8 cellular contexts compared by ENCODE assay signal in the genomic region with DNA sequence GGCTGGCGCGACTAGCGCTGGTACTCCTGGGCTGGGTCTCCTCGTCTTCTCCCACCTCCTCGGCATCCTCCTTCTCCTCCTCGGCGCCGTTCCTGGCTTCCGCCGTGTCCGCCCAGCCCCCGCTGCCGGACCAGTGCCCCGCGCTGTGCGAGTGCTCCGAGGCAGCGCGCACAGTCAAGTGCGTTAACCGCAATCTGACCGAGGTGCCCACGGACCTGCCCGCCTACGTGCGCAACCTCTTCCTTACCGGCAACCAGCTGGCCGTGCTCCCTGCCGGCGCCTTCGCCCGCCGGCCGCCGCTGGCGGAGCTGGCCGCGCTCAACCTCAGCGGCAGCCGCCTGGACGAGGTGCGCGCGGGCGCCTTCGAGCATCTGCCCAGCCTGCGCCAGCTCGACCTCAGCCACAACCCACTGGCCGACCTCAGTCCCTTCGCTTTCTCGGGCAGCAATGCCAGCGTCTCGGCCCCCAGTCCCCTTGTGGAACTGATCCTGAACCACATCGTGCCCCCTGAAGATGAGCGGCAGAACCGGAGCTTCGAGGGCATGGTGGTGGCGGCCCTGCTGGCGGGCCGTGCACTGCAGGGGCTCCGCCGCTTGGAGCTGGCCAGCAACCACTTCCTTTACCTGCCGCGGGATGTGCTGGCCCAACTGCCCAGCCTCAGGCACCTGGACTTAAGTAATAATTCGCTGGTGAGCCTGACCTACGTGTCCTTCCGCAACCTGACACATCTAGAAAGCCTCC. TPM values are rescaled to one million over a fixed set of nuclear protein-coding genes. Genes with fewer than 3 reads are reported as not detected.
DNase-seq lines count a peak whose midpoint lies in the region; ATAC-seq and TF ChIP-seq lines count a peak whose summit lies in the region.

No MANE protein-coding gene starts in this region.

- H3K36me3 ChIP-seq in esophagus (ENCODE audit: control insufficient read depth in 2 of 2, insufficient read depth in 2 of 2, low read length in 1 of 2): no peaks in the 10 kb centered on the region

- 5 to 7% methylated on average over 57 to 67 of the region's 67 CpGs for WGBS in esophagus, 2 donors

- peaks cover 6% of the 10 kb centered on the region in 2 donors for H3K4me1 ChIP-seq in esophagus (ENCODE audit: control insufficient read depth in 2 of 2, insufficient read depth in 2 of 2, low read length in 1 of 2)

- peak overlapping the region; percentile 91 to 95 for H3K4me3 ChIP-seq in esophagus (ENCODE audit: low read depth in 1 of 2, low read length in 2 of 2)

- H3K27me3 ChIP-seq in esophagus (ENCODE audit: control insufficient read depth in 1 of 2, insufficient read depth in 2 of 2, low read length in 2 of 2): no peaks in the 10 kb centered on the region

- H3K9me3 ChIP-seq in esophagus (ENCODE audit: control insufficient read depth in 2 of 2, insufficient read depth in 1 of 2, low read depth in 1 of 2, low read length in 1 of 2): peaks cover 0 to 6% of the 10 kb centered on the region in 2 donors

- DNase-seq in DMS53 treated with DMSO at 0.1 percent for 48 hours (lab: John Stamatoyannopoulos, UW; ENCODE audit: unreplicated experiment) (peak; percentile 21), HCEC 1CT (peak; percentile 26), myocyte (ENCODE audit: low read depth) (peak; percentile 25), MV-4-11 (lab: John Stamatoyannopoulos, UW) (no peak), NCI-H2107 treated with DMSO at 0.1 percent for 48 hours (lab: John Stamatoyannopoulos, UW; ENCODE audit: unreplicated experiment) (no peak)

- ATAC-seq in SK-N-SH treated with all-trans-retinoic acid at 6 μM for 48 hours (peak; percentile 11), GM21515 (IDR thresholded peaks at IDR 0.05; ENCODE audit: unreplicated experiment) (no peak)

- peak overlapping the region; percentile 83 to 92 for H3K27ac ChIP-seq in esophagus (ENCODE audit: low read depth in 2 of 2, low read length in 1 of 2)

TF ChIP-seq in SK-N-SH treated with all-trans-retinoic acid at 6 μM for 48 hours, 23 proteins besides CTCF, POLR2A, EP300 and RAD21:
- TF ChIP-seq PPARA (CRISPR knock-in tag; IDR thresholded peaks at IDR 0.05; ENCODE audit: borderline replicate concordance) (no peak), OSR1 (CRISPR knock-in tag; IDR thresholded peaks at IDR 0.05) (no peak), ZNF70 (CRISPR knock-in tag; IDR thresholded peaks at IDR 0.05) (no peak), ZNF8 (CRISPR knock-in tag; IDR thresholded peaks at IDR 0.05) (no peak), ESRRG (CRISPR knock-in tag; IDR thresholded peaks at IDR 0.05) (no peak), GLIS3 (CRISPR knock-in tag; IDR thresholded peaks at IDR 0.05) (no peak), CSDC2 (CRISPR knock-in tag; IDR thresholded peaks at IDR 0.05) (no peak), ZFP30 (CRISPR knock-in tag; IDR thresholded peaks at IDR 0.05) (no peak), ZNF565 (CRISPR knock-in tag; conservative IDR thresholded peaks at IDR 0.05; ENCODE audit: low read depth) (no peak), BACH2 (CRISPR knock-in tag; IDR thresholded peaks at IDR 0.05; ENCODE audit: borderline replicate concordance) (no peak), ARNTL (CRISPR knock-in tag; IDR thresholded peaks at IDR 0.05; ENCODE audit: borderline replicate concordance, low read depth) (no peak), TCF4 (CRISPR knock-in tag; IDR thresholded peaks at IDR 0.05; ENCODE audit: borderline replicate concordance) (no peak), ZFP3 (CRISPR knock-in tag; IDR thresholded peaks at IDR 0.05) (no peak), ISL1 (CRISPR knock-in tag; IDR thresholded peaks at IDR 0.05) (no peak), SNAI2 (CRISPR knock-in tag; IDR thresholded peaks at IDR 0.05) (no peak), RARB (CRISPR knock-in tag; IDR thresholded peaks at IDR 0.05) (no peak)
- TF ChIP-seq, protein P1, sequence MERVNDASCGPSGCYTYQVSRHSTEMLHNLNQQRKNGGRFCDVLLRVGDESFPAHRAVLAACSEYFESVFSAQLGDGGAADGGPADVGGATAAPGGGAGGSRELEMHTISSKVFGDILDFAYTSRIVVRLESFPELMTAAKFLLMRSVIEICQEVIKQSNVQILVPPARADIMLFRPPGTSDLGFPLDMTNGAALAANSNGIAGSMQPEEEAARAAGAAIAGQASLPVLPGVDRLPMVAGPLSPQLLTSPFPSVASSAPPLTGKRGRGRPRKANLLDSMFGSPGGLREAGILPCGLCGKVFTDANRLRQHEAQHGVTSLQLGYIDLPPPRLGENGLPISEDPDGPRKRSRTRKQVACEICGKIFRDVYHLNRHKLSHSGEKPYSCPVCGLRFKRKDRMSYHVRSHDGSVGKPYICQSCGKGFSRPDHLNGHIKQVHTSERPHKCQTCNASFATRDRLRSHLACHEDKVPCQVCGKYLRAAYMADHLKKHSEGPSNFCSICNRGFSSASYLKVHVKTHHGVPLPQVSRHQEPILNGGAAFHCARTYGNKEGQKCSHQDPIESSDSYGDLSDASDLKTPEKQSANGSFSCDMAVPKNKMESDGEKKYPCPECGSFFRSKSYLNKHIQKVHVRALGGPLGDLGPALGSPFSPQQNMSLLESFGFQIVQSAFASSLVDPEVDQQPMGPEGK (CRISPR knock-in tag; IDR thresholded peaks at IDR 0.05; ENCODE audit: borderline replicate concordance): no peak
- TF ChIP-seq, protein P2, sequence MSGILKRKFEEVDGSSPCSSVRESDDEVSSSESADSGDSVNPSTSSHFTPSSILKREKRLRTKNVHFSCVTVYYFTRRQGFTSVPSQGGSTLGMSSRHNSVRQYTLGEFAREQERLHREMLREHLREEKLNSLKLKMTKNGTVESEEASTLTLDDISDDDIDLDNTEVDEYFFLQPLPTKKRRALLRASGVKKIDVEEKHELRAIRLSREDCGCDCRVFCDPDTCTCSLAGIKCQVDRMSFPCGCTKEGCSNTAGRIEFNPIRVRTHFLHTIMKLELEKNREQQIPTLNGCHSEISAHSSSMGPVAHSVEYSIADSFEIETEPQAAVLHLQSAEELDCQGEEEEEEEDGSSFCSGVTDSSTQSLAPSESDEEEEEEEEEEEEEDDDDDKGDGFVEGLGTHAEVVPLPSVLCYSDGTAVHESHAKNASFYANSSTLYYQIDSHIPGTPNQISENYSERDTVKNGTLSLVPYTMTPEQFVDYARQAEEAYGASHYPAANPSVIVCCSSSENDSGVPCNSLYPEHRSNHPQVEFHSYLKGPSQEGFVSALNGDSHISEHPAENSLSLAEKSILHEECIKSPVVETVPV (CRISPR knock-in tag; IDR thresholded peaks at IDR 0.05): no peak
- TF ChIP-seq, protein P3, sequence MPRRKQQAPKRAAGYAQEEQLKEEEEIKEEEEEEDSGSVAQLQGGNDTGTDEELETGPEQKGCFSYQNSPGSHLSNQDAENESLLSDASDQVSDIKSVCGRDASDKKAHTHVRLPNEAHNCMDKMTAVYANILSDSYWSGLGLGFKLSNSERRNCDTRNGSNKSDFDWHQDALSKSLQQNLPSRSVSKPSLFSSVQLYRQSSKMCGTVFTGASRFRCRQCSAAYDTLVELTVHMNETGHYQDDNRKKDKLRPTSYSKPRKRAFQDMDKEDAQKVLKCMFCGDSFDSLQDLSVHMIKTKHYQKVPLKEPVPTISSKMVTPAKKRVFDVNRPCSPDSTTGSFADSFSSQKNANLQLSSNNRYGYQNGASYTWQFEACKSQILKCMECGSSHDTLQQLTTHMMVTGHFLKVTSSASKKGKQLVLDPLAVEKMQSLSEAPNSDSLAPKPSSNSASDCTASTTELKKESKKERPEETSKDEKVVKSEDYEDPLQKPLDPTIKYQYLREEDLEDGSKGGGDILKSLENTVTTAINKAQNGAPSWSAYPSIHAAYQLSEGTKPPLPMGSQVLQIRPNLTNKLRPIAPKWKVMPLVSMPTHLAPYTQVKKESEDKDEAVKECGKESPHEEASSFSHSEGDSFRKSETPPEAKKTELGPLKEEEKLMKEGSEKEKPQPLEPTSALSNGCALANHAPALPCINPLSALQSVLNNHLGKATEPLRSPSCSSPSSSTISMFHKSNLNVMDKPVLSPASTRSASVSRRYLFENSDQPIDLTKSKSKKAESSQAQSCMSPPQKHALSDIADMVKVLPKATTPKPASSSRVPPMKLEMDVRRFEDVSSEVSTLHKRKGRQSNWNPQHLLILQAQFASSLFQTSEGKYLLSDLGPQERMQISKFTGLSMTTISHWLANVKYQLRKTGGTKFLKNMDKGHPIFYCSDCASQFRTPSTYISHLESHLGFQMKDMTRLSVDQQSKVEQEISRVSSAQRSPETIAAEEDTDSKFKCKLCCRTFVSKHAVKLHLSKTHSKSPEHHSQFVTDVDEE (CRISPR knock-in tag; IDR thresholded peaks at IDR 0.05): no peak

RNA-seq across cellular contexts. Expression of a gene that starts 1.6 kb away (rescaled TPM):
- 10 to 100 TPM; 16.9 to 23.7 TPM for polyA plus RNA-seq in esophagus
- 4.4 and 7.7 TPM in 2 replicates for total RNA-seq in myocyte
- 1.4 TPM for polyA plus RNA-seq in myocyte (2012)

Comparison
In these comparisons a context has a peak if more than half of its experiments do, and no peak if none do; other contexts are left out.
1. DNase-seq: peak in DMS53 treated with DMSO at 0.1 percent for 48 hours (single experiment), HCEC 1CT (single experiment) and myocyte (single experiment); none in MV-4-11 (single experiment) and NCI-H2107 treated with DMSO at 0.1 percent for 48 hours (single experiment).